In genomic region chr1:207454046-207454964, GRCh38 we compare ENCODE assay signal across 8 cellular contexts. TPM values are rescaled to one million over a fixed set of nuclear protein-coding genes. Genes with fewer than 3 reads are reported as not detected.
DNase-seq lines count a peak whose midpoint lies in the region; ATAC-seq and TF ChIP-seq lines count a peak whose summit lies in the region.

Gene CR2, plus strand, starts transcription at chr1:207454328. Its CDS starts 91 bp downstream, at chr1:207454419.

- no peak within 1 kb of the TSS for H4K91ac ChIP-seq in neuronal stem cell (ENCODE audit: low read depth, low read length, poor library complexity)

- intact Hi-C loops in transverse colon (cut with DNase I; ENCODE audit: low total_unique reads): no loop called here

- no peaks in the 10 kb centered on the region for H3K9me3 ChIP-seq in gastroesophageal sphincter
- H3K9me3 ChIP-seq in neuronal stem cell (replicated peaks in 1 of 2; ENCODE audit: control insufficient read depth in 2 of 2, insufficient read depth in 1 of 2, low read depth in 1 of 2, low read length in 2 of 2): peaks cover 0 to 1% of the 10 kb centered on the region in 2 donors
- H3K9me3 ChIP-seq in transverse colon: no peaks in the 10 kb centered on the region

- H3K4me2 ChIP-seq in neuronal stem cell (ENCODE audit: insufficient read depth, low read length, poor library complexity, severe bottlenecking): peak within 1 kb of the TSS; percentile 96

- no peak within 1 kb of the TSS for H2BK15ac ChIP-seq in neuronal stem cell (ENCODE audit: low read length)

- peak within 1 kb of the TSS; percentile 77 for H2AFZ ChIP-seq in neuronal stem cell (ENCODE audit: low read length)

- H3K4me3 ChIP-seq in gastroesophageal sphincter: peak within 1 kb of the TSS; percentile 15 to 51
- H3K4me3 ChIP-seq in neuronal stem cell (ENCODE audit: low read length in 2 of 2): peak within 1 kb of the TSS in 1 of 2 donors; percentile 76
- peak within 1 kb of the TSS; percentile 24 to 49 (median 36) for H3K4me3 ChIP-seq in transverse colon

- no peak within 1 kb of the TSS for H3K4ac ChIP-seq in neuronal stem cell (ENCODE audit: low read length)

- WGBS in gastroesophageal sphincter (ENCODE audit: low coverage in 1 of 2), 2 donors: 0 to 3% methylated on average over 6 to 10 of the region's 75 CpGs
- WGBS in neuronal stem cell (ENCODE audit: extremely low coverage in 2 of 2, insufficient read length in 2 of 2, insufficient replicate concordance in 1 of 2), 2 donors: no CpG with 5 or more reads among the region's 75 CpGs
- 2 to 4% methylated on average over 9 to 73 of the region's 75 CpGs for WGBS in transverse colon (ENCODE audit: low coverage in 1 of 2), 2 donors

- H3K18ac ChIP-seq in neuronal stem cell (ENCODE audit: low read length): peak within 1 kb of the TSS; percentile 78

- in situ Hi-C loops in GM13976 (cut with MboI; ENCODE audit: low sequenced_read_pairs, unreplicated experiment) (no loop called here), transverse colon (cut with MboI; ENCODE audit: low pct_ligation_motif_present in 1 of 4, low pct_unique_long_range_greater_than_20kb in 1 of 4, low sequenced_read_pairs in 3 of 4) (no loop called here)

- peak within 1 kb of the TSS; percentile 85 for H3K9ac ChIP-seq in neuronal stem cell (ENCODE audit: low read depth, low read length, poor library complexity)

- peaks cover 74% of the 10 kb centered on the region for H3K27me3 ChIP-seq in gastroesophageal sphincter
- H3K27me3 ChIP-seq in neuronal stem cell (ENCODE audit: control insufficient read depth in 3 of 3, insufficient read depth in 3 of 3, low read depth in 1 of 3, low read length in 3 of 3): peaks cover 0 to 64% (median 22%) of the 10 kb centered on the region in 3 experiments
- H3K27me3 ChIP-seq in transverse colon: peaks cover 79% of the 10 kb centered on the region

- peak; percentile 51 for TF ChIP-seq CTCF in GM13976 (IDR thresholded peaks at IDR 0.05; ENCODE audit: borderline replicate concordance, control extremely low read depth, extremely low read depth, insufficient read depth, missing control alignments)
- no peak for TF ChIP-seq CTCF in gastroesophageal sphincter (IDR thresholded peaks at IDR 0.05)
- TF ChIP-seq CTCF in transverse colon (IDR thresholded peaks at IDR 0.05): no peak

- H2AK5ac ChIP-seq in neuronal stem cell (ENCODE audit: low read depth, low read length): no peak within 1 kb of the TSS

- H3K14ac ChIP-seq in neuronal stem cell (ENCODE audit: low read length): peak within 1 kb of the TSS; percentile 28

- TF ChIP-seq POLR2A in gastroesophageal sphincter (IDR thresholded peaks at IDR 0.05) (no peak), transverse colon (IDR thresholded peaks at IDR 0.05) (no peak)

- no peaks in the 10 kb centered on the region for H3K79me1 ChIP-seq in neuronal stem cell (ENCODE audit: low read depth, low read length)

- H3K36me3 ChIP-seq in gastroesophageal sphincter: no peaks in the 10 kb centered on the region
- no peaks in the 10 kb centered on the region for H3K36me3 ChIP-seq in neuronal stem cell (replicated peaks in 1 of 2; ENCODE audit: control insufficient read depth in 2 of 2, insufficient read depth in 2 of 2, low read length in 2 of 2)
- no peaks in the 10 kb centered on the region for H3K36me3 ChIP-seq in transverse colon

- no peak within 1 kb of the TSS for H2BK5ac ChIP-seq in neuronal stem cell (ENCODE audit: low read length)

- no peak within 1 kb of the TSS for H2BK120ac ChIP-seq in neuronal stem cell (ENCODE audit: low read depth, low read length)

- CTCF ChIA-PET in HEK293T (lab: Yijun Ruan, JAX): interaction anchor here (1.2 to 2.5 kb wide), 3 partner anchors 13 to 45 kb away, joined by 3 to 11 read pairs (median 5); partner anchors contain the start of gene CR1

- DNase-seq in GM13976 (ENCODE audit: low spot score) (peak; percentile 84), HEK293T (ENCODE audit: extremely low spot score) (peak; percentile 61), NCI-H128 (lab: John Stamatoyannopoulos, UW; ENCODE audit: unreplicated experiment) (peak; percentile 10), activated T-cell treated with anti-CD3 and anti-CD28 coated beads for 24 hours (ENCODE audit: low read depth) (peak; percentile 45), neuronal stem cell (ENCODE audit: low spot score) (peak; percentile 32), transverse colon (peak; percentile 71), kidney glomerular epithelial cell (lab: John Stamatoyannopoulos, UW) (no peak)

- H3K27ac ChIP-seq in gastroesophageal sphincter (no peak within 1 kb of the TSS), neuronal stem cell (replicated peaks; ENCODE audit: low read length) (no peak within 1 kb of the TSS), transverse colon (no peak within 1 kb of the TSS)

- H3K23ac ChIP-seq in neuronal stem cell (ENCODE audit: low read depth, low read length, poor library complexity): peak within 1 kb of the TSS; percentile 8

- no peak within 1 kb of the TSS for H2BK12ac ChIP-seq in neuronal stem cell (ENCODE audit: low read length)

- no peak for ATAC-seq in gastroesophageal sphincter

- POLR2A ChIA-PET in HEK293T (lab: Yijun Ruan, JAX): interaction anchor here (0.8 to 1.1 kb wide), 2 partner anchors 9 to 45 kb away, joined by 3 read pairs; no protein-coding TSS in a partner anchor

- no peak within 1 kb of the TSS for H4K8ac ChIP-seq in neuronal stem cell (ENCODE audit: low read depth, low read length)

- peaks cover 0 to 16% (median 8%) of the 10 kb centered on the region in 3 donors for H3K4me1 ChIP-seq in gastroesophageal sphincter
- no peaks in the 10 kb centered on the region for H3K4me1 ChIP-seq in neuronal stem cell (ENCODE audit: control insufficient read depth in 2 of 2, insufficient read depth in 1 of 2, low read depth in 1 of 2, low read length in 2 of 2)
- H3K4me1 ChIP-seq in transverse colon: peaks cover 0 to 16% (median 14%) of the 10 kb centered on the region in 4 donors

- no peak for TF ChIP-seq EP300 in gastroesophageal sphincter (IDR thresholded peaks at IDR 0.05)
- TF ChIP-seq EP300 in transverse colon (IDR thresholded peaks at IDR 0.05; ENCODE audit: low read depth): no peak

TF ChIP-seq in HEK293T, 16 proteins besides CTCF, POLR2A, EP300 and RAD21:
- peak; percentile 90 for TF ChIP-seq L3MBTL2 (conservative IDR thresholded peaks at IDR 0.05)
- TF ChIP-seq PKNOX1 (IDR thresholded peaks at IDR 0.05): no peak

RNA-seq across cellular contexts. Expression of gene CR2, which starts in this region (rescaled TPM):
- total RNA-seq in gastroesophageal sphincter (1 to 10 TPM in 1 of 4 donors, under 1 TPM in 1, not detected in 2; 0.13 to 1.0 TPM), transverse colon (1 to 10 TPM in 2 of 4 donors, not detected in 2; 6.4 to 9.4 TPM)
- polyA plus RNA-seq in neuronal stem cell (2013, experiment 1 of 2): not detected
- polyA plus RNA-seq in neuronal stem cell (2013, experiment 2 of 2): 0.01 TPM
